ENCODE assay signal across 22 cellular contexts in the genomic region with DNA sequence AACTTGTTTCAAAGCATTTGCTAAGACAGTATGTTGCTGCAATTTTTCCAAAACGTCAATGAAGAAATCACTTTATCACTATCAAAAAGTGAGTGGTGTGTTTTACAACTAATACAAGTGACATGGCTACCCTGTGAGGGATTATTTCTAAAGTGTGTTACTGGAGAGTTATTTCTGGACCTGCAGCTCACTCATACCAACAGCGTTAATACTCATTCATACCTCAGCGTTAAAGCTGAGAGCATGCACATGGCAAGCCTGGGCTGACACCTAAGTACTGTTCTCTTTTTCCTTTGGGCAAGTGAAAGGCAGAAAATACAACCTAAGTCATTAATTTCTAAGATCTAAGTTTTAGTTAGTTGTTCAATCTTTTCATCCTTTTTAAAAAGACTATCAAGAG.
"Had no signal": no experiment of that assay in that cellular context is flagged by ENCODE, and none has a peak within 500 bp of the region (broad histone marks: within the 10 kb centered on the region; RNA-seq: fewer than 3 reads in every experiment).

No MANE protein-coding gene starts in this region.

- H3K9me3 ChIP-seq: mucosa of descending colon, neutrophil, pancreas, spleen, thoracic aorta, transverse colon, upper lobe of right lung, uterus had no signal

- H3K36me3 ChIP-seq: neutrophil, pancreas, spleen, thoracic aorta, transverse colon, upper lobe of right lung, uterus had no signal

- H3K27me3 ChIP-seq: upper lobe of right lung, uterus had no signal

- H3K4me3 ChIP-seq: dorsolateral prefrontal cortex, mucosa of descending colon, pancreas, skin epidermis, spleen, thoracic aorta, transverse colon, upper lobe of right lung, uterus had no signal

- ATAC-seq: mucosa of descending colon; natural killer cell treated with Interleukin-12 subunit alpha and Interleukin-12 subunit beta and Interleukin-15 and Interleukin-18, amount 100 ng/mL, for 72 hours; sciatic nerve; stimulated activated memory B cell treated with anti-CD40 and anti-IgM and Interleukin-4, amounts not matched to agents 10 μg/mL and 1 μg/mL and 100 μg/mL, for 72 hours; stimulated activated naive CD8-positive, alpha-beta T cell treated with anti-CD3 and anti-CD28 coated beads, Interleukin-15, Interleukin-2, amounts not matched to agents 100 U/mL and 50 U/mL, for 24 hours; upper lobe of right lung had no signal

- H3K27ac ChIP-seq: dorsolateral prefrontal cortex, neutrophil, pancreas, skin epidermis, spleen, thoracic aorta, transverse colon, upper lobe of right lung had no signal

- DNase-seq: cerebellar nuclear complex; cortex of kidney; dorsolateral prefrontal cortex; effector CD4-positive, alpha-beta T cell; head of caudate nucleus; hippocampal formation; mesenchymal stem cell; mucosa of descending colon; naive B cell; pancreas; spleen; stimulated activated CD4-positive, alpha-beta T cell treated with anti-CD3 and anti-CD28 coated beads, Interleukin-4, amount 100 ng/mL, for 4 hours; stimulated activated naive CD8-positive, alpha-beta T cell treated with anti-CD3 and anti-CD28 coated beads, Interleukin-15, Interleukin-2, amounts not matched to agents 100 U/mL and 50 U/mL, for 24 hours; transverse colon; upper lobe of right lung; uterus had no signal

- H3K4me1 ChIP-seq: transverse colon, upper lobe of right lung, uterus had no signal
